ENCODE assay signal across 8 cellular contexts in the genomic region with DNA sequence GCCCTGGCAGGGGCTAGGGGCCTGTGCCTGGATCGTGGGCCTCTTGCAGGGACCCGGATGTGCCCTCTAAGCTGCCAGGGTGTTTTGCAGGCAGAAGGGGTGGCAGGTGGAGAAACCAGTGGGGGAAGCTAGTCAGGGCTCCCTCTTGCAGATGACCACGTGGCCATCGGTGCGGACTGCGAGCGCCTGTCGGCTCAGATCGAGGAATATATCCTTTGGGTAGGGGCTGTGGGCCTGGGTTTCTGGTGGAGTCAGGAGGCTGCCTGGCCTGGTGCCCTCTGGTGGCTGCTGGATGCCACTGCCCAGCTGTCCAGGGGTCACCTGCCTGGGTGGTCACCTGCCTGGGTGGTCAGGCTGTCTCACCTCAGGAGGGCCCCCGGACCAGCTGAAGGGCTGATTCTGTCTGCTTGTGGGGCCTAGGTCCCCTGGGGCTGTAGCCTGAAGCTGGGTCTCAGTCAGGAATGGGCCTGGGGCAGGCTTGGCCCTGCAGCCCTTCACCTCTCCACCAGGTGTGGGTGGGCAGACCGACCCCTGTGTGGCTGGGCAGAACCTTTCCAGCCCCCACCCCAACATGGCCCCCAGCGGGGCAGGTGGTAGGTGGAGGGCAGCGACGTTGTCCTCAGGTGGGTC. TPM values are rescaled to one million over a fixed set of nuclear protein-coding genes. Genes with fewer than 3 reads are reported as not detected.
DNase-seq lines count a peak whose midpoint lies in the region; ATAC-seq and TF ChIP-seq lines count a peak whose summit lies in the region.

No MANE protein-coding gene starts in this region.

- H3K27ac Mint-ChIP-seq in natural killer cell = no peak overlapping the region
- H3K27ac Mint-ChIP-seq in natural killer cell treated with Interleukin-12 subunit alpha and Interleukin-12 subunit beta and Interleukin-15 and Interleukin-18, amount 100 ng/mL, for 72 hours = no peak overlapping the region
- H3K27ac Mint-ChIP-seq in glutamatergic neuron (ENCODE audit: unreplicated experiment) = no peak overlapping the region
- no peak overlapping the region for H3K27ac Mint-ChIP-seq in stimulated activated memory B cell treated with anti-CD40 and anti-IgM and Interleukin-4, amounts not matched to agents 10 μg/mL and 1 μg/mL and 100 μg/mL, for 72 hours

- peaks cover 23 to 48% of the 10 kb centered on the region in 2 donors for H3K4me1 Mint-ChIP-seq in natural killer cell
- peaks cover 24 to 26% of the 10 kb centered on the region in 2 donors for H3K4me1 Mint-ChIP-seq in natural killer cell treated with Interleukin-12 subunit alpha and Interleukin-12 subunit beta and Interleukin-15 and Interleukin-18, amount 100 ng/mL, for 72 hours (ENCODE audit: low read depth in 2 of 2)
- H3K4me1 Mint-ChIP-seq in glutamatergic neuron (ENCODE audit: low read depth, unreplicated experiment) = peaks cover under 1% of the 10 kb centered on the region
- peaks cover 68% of the 10 kb centered on the region for H3K4me1 Mint-ChIP-seq in stimulated activated memory B cell treated with anti-CD40 and anti-IgM and Interleukin-4, amounts not matched to agents 10 μg/mL and 1 μg/mL and 100 μg/mL, for 72 hours

- no peak overlapping the region for H3K27ac ChIP-seq in upper lobe of right lung

- TF ChIP-seq CTCF in natural killer cell (IDR thresholded peaks at IDR 0.05) (peak; percentile 60), glutamatergic neuron (IDR thresholded peaks at IDR 0.05; ENCODE audit: partially characterized antibody, unreplicated experiment) (peak; percentile 85), upper lobe of right lung (IDR thresholded peaks at IDR 0.05) (peak; percentile 70), omental fat pad (IDR thresholded peaks at IDR 0.05) (peak in 1 of 3 donors; percentile 29)

- H3K27me3 Mint-ChIP-seq in natural killer cell (ENCODE audit: low read depth in 2 of 2) (no peaks in the 10 kb centered on the region), glutamatergic neuron (ENCODE audit: unreplicated experiment) (peaks cover 1% of the 10 kb centered on the region)
- H3K27me3 Mint-ChIP-seq in natural killer cell treated with Interleukin-12 subunit alpha and Interleukin-12 subunit beta and Interleukin-15 and Interleukin-18, amount 100 ng/mL, for 72 hours = no peaks in the 10 kb centered on the region
- H3K27me3 Mint-ChIP-seq in stimulated activated memory B cell treated with anti-CD40 and anti-IgM and Interleukin-4, amounts not matched to agents 10 μg/mL and 1 μg/mL and 100 μg/mL, for 72 hours = no peaks in the 10 kb centered on the region

- no peak overlapping the region for H3K4me3 ChIP-seq in upper lobe of right lung

- no peaks in the 10 kb centered on the region for H3K27me3 ChIP-seq in upper lobe of right lung

- no peak for ATAC-seq in natural killer cell
- ATAC-seq in natural killer cell treated with Interleukin-12 subunit alpha and Interleukin-12 subunit beta and Interleukin-15 and Interleukin-18, amount 100 ng/mL, for 72 hours = no peak
- ATAC-seq in upper lobe of right lung = peak; percentile 24
- ATAC-seq in omental fat pad (ENCODE audit: low FRiP score) = no peak
- ATAC-seq in stimulated activated memory B cell treated with anti-CD40 and anti-IgM and Interleukin-4, amounts not matched to agents 10 μg/mL and 1 μg/mL and 100 μg/mL, for 72 hours = no peak
- ATAC-seq in activated CD4-positive, CD25-positive, alpha-beta regulatory T cell treated with anti-CD3 and anti-CD28 coated beads, Interleukin-2, amount 50 U/mL, for 24 hours = no peak

- H3K36me3 Mint-ChIP-seq in natural killer cell (no peaks in the 10 kb centered on the region), glutamatergic neuron (ENCODE audit: unreplicated experiment) (no peaks in the 10 kb centered on the region)
- no peaks in the 10 kb centered on the region for H3K36me3 Mint-ChIP-seq in natural killer cell treated with Interleukin-12 subunit alpha and Interleukin-12 subunit beta and Interleukin-15 and Interleukin-18, amount 100 ng/mL, for 72 hours
- peaks cover 23% of the 10 kb centered on the region for H3K36me3 Mint-ChIP-seq in stimulated activated memory B cell treated with anti-CD40 and anti-IgM and Interleukin-4, amounts not matched to agents 10 μg/mL and 1 μg/mL and 100 μg/mL, for 72 hours

- H3K4me3 Mint-ChIP-seq in natural killer cell (no peak overlapping the region), glutamatergic neuron (ENCODE audit: unreplicated experiment) (no peak overlapping the region)
- H3K4me3 Mint-ChIP-seq in natural killer cell treated with Interleukin-12 subunit alpha and Interleukin-12 subunit beta and Interleukin-15 and Interleukin-18, amount 100 ng/mL, for 72 hours = no peak overlapping the region
- H3K4me3 Mint-ChIP-seq in stimulated activated memory B cell treated with anti-CD40 and anti-IgM and Interleukin-4, amounts not matched to agents 10 μg/mL and 1 μg/mL and 100 μg/mL, for 72 hours = no peak overlapping the region

- H3K4me1 ChIP-seq in upper lobe of right lung = no peaks in the 10 kb centered on the region

- intact Hi-C loops in natural killer cell (cut with micrococcal nuclease) = no loop called here
- intact Hi-C loops in upper lobe of right lung (cut with DNase I) = no loop called here

- DNase-seq in natural killer cell (no peak), SK-N-DZ (ENCODE audit: low spot score) (peak; percentile 77), glutamatergic neuron (peak; percentile 74), upper lobe of right lung (no peak), omental fat pad (ENCODE audit: low spot score) (no peak)
- no peak for DNase-seq in natural killer cell treated with Interleukin-12 subunit alpha and Interleukin-12 subunit beta and Interleukin-15 and Interleukin-18, amount 100 ng/mL, for 72 hours (ENCODE audit: low spot score)

- peaks cover 15% of the 10 kb centered on the region for H3K36me3 ChIP-seq in upper lobe of right lung

- no peaks in the 10 kb centered on the region for H3K9me3 Mint-ChIP-seq in natural killer cell
- H3K9me3 Mint-ChIP-seq in natural killer cell treated with Interleukin-12 subunit alpha and Interleukin-12 subunit beta and Interleukin-15 and Interleukin-18, amount 100 ng/mL, for 72 hours = no peaks in the 10 kb centered on the region
- no peaks in the 10 kb centered on the region for H3K9me3 Mint-ChIP-seq in glutamatergic neuron (ENCODE audit: unreplicated experiment)
- no peaks in the 10 kb centered on the region for H3K9me3 Mint-ChIP-seq in stimulated activated memory B cell treated with anti-CD40 and anti-IgM and Interleukin-4, amounts not matched to agents 10 μg/mL and 1 μg/mL and 100 μg/mL, for 72 hours

- no peaks in the 10 kb centered on the region for H3K9me3 ChIP-seq in upper lobe of right lung

RNA-seq across cellular contexts. Expression of gene TCEA2, which starts 6.7 kb away (rescaled TPM):
- total RNA-seq in natural killer cell (10 to 100 TPM; 25.0 to 28.7 (median 28.5) TPM), glutamatergic neuron (ENCODE audit: unreplicated experiment) (102 TPM), upper lobe of right lung (40.2 TPM), omental fat pad (10 to 100 TPM; 20.5 to 34.8 (median 23.4) TPM)
- total RNA-seq in natural killer cell treated with Interleukin-12 subunit alpha and Interleukin-12 subunit beta and Interleukin-15 and Interleukin-18, amount 100 ng/mL, for 72 hours = 10 to 100 TPM; 23.2 to 24.1 TPM
- 33.1 and 37.2 TPM in 2 replicates for polyA plus RNA-seq in SK-N-DZ (2014; cell fraction: cytosol; rRNA removed)
- polyA plus RNA-seq in SK-N-DZ (2014; cell fraction: nucleus; rRNA removed) = 164 and 170 TPM in 2 replicates

RNA-seq across cellular contexts. Expression of gene RGS19, which starts 9.6 kb away (rescaled TPM):
- total RNA-seq in natural killer cell (10 to 100 TPM; 61.9 to 76.4 (median 68.2) TPM), glutamatergic neuron (ENCODE audit: unreplicated experiment) (4.4 TPM), upper lobe of right lung (40.8 TPM), omental fat pad (10 to 100 TPM; 14.0 to 45.1 (median 29.3) TPM)
- total RNA-seq in natural killer cell treated with Interleukin-12 subunit alpha and Interleukin-12 subunit beta and Interleukin-15 and Interleukin-18, amount 100 ng/mL, for 72 hours = 10 to 100 TPM; 27.1 to 33.4 TPM
- 30.3 and 30.4 TPM in 2 replicates for polyA plus RNA-seq in SK-N-DZ (2014; cell fraction: cytosol; rRNA removed)
- polyA plus RNA-seq in SK-N-DZ (2014; cell fraction: nucleus; rRNA removed) = 28.4 and 31.8 TPM in 2 replicates

RNA-seq across cellular contexts. Expression of gene OPRL1, which starts 10.2 kb away (rescaled TPM):
- total RNA-seq in natural killer cell (1 to 10 TPM; 1.2 to 2.2 (median 1.4) TPM), glutamatergic neuron (ENCODE audit: unreplicated experiment) (2.9 TPM), upper lobe of right lung (1.9 TPM), omental fat pad (1 to 10 TPM in 3 of 4 donors, under 1 TPM in 1; 0.96 to 4.4 (median 1.4) TPM)
- under 1 TPM; 0.12 to 0.20 TPM for total RNA-seq in natural killer cell treated with Interleukin-12 subunit alpha and Interleukin-12 subunit beta and Interleukin-15 and Interleukin-18, amount 100 ng/mL, for 72 hours
- 14.7 and 15.5 TPM in 2 replicates for polyA plus RNA-seq in SK-N-DZ (2014; cell fraction: cytosol; rRNA removed)
- 7.1 and 11.7 TPM in 2 replicates for polyA plus RNA-seq in SK-N-DZ (2014; cell fraction: nucleus; rRNA removed)

RNA-seq across cellular contexts. Expression of gene LKAAEAR1, which starts 14.5 kb away (rescaled TPM):
- total RNA-seq in natural killer cell (not detected), glutamatergic neuron (ENCODE audit: unreplicated experiment) (not detected), upper lobe of right lung (not detected), omental fat pad (under 1 TPM in 1 of 4 donors, not detected in 3; 0.65 TPM)
- not detected for total RNA-seq in natural killer cell treated with Interleukin-12 subunit alpha and Interleukin-12 subunit beta and Interleukin-15 and Interleukin-18, amount 100 ng/mL, for 72 hours
- polyA plus RNA-seq in SK-N-DZ (2014; cell fraction: cytosol; rRNA removed) = not detected in 2 replicates
- not detected in 2 replicates for polyA plus RNA-seq in SK-N-DZ (2014; cell fraction: nucleus; rRNA removed)

RNA-seq across cellular contexts. Expression of gene SOX18, which starts 20.3 kb away (rescaled TPM):
- not detected for total RNA-seq in natural killer cell
- total RNA-seq in natural killer cell treated with Interleukin-12 subunit alpha and Interleukin-12 subunit beta and Interleukin-15 and Interleukin-18, amount 100 ng/mL, for 72 hours = not detected
- polyA plus RNA-seq in SK-N-DZ (2014; cell fraction: cytosol; rRNA removed) = not detected in 2 replicates
- polyA plus RNA-seq in SK-N-DZ (2014; cell fraction: nucleus; rRNA removed) = not detected in 2 replicates
- total RNA-seq in glutamatergic neuron (ENCODE audit: unreplicated experiment) = 0.66 TPM
- total RNA-seq in upper lobe of right lung = 135 TPM
- total RNA-seq in omental fat pad = 10 to 100 TPM in 1 of 4 donors, 1 to 10 TPM in 3; 2.9 to 16.7 (median 7.7) TPM

Comparison
In these comparisons a context has a peak if more than half of its experiments do, and no peak if none do; other contexts are left out.
1. DNase-seq: peak in SK-N-DZ (single experiment) and glutamatergic neuron (single experiment); none in natural killer cell (single experiment), natural killer cell treated with Interleukin-12 subunit alpha and Interleukin-12 subunit beta and Interleukin-15 and Interleukin-18, amount 100 ng/mL, for 72 hours (single experiment), upper lobe of right lung (single experiment) and omental fat pad (single experiment).